1 cellular context compared by ENCODE assay signal in genomic region chr15:59266015-59266414, GRCh38.
TF ChIP-seq lines count a peak whose summit lies in the region.

No MANE protein-coding gene starts in this region.

TF ChIP-seq in K562, 482 proteins besides CTCF, POLR2A, EP300 and RAD21 (continued from another document):
- no peak for TF ChIP-seq ZBTB26 (CRISPR knock-in tag; IDR thresholded peaks at IDR 0.05)
- no peak for TF ChIP-seq ZNF778 (CRISPR knock-in tag; IDR thresholded peaks at IDR 0.05)
- no peak for TF ChIP-seq IRF9 (tag; IDR thresholded peaks at IDR 0.05)
- no peak for TF ChIP-seq TSHZ1 (CRISPR knock-in tag; IDR thresholded peaks at IDR 0.05)
- TF ChIP-seq NCOR1 (IDR thresholded peaks at IDR 0.05): no peak
- no peak for TF ChIP-seq PREB (CRISPR knock-in tag; IDR thresholded peaks at IDR 0.05)
- no peak for TF ChIP-seq ZKSCAN1 (IDR thresholded peaks at IDR 0.05; ENCODE audit: low read depth, low read length)
- no peak for TF ChIP-seq ZNF282 (CRISPR knock-in tag; IDR thresholded peaks at IDR 0.05)
- TF ChIP-seq SP1 (CRISPR knock-in tag; IDR thresholded peaks at IDR 0.05): no peak
- no peak for TF ChIP-seq HDAC8 (tag; IDR thresholded peaks at IDR 0.05)
- no peak for TF ChIP-seq TAF9B (IDR thresholded peaks at IDR 0.05; ENCODE audit: partially characterized antibody)
- TF ChIP-seq COPS2 (conservative IDR thresholded peaks at IDR 0.05): no peak
- TF ChIP-seq CBX3 (IDR thresholded peaks at IDR 0.05; ENCODE audit: borderline replicate concordance in 1 of 2, low read length in 2 of 2): no peak
- no peak for TF ChIP-seq ETS1 (conservative IDR thresholded peaks at IDR 0.05; ENCODE audit: control insufficient read depth, low read depth, low read length)
- TF ChIP-seq MTA1 (IDR thresholded peaks at IDR 0.05; ENCODE audit: borderline replicate concordance): no peak
- TF ChIP-seq PRMT5 (CRISPR knock-in tag; IDR thresholded peaks at IDR 0.05): no peak
- no peak for TF ChIP-seq ZBTB34 (CRISPR knock-in tag; IDR thresholded peaks at IDR 0.05)
